Comparison of ENCODE assay signal across 16 cellular contexts in the genomic region with DNA sequence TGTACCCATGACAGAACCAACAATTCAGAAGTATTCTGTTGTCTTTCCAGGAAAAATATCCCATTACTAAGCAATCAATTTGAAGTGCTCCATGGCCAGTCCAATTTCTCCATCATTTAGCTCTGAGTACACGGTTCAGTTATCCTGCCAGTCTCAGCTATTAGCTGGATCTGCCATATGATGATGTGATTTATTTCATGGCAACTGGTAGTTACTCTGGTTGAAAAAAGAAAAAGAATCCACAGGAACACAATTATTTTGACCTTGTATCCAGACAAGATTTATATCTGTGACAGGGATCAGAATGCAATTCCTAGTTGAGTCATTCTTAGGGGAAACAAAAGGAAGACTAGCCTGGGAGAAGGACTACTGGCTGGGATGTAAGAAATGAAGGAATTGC.
DNase-seq lines count a peak whose midpoint lies in the region; ATAC-seq, FAIRE-seq and TF ChIP-seq lines count a peak whose summit lies in the region.
"Had no signal": no experiment of that assay in that cellular context is flagged by ENCODE, and none has a peak within 500 bp of the region (broad histone marks: within the 10 kb centered on the region; RNA-seq: fewer than 3 reads in every experiment).

No MANE protein-coding gene starts in this region.

- H2AFZ ChIP-seq in DND-41 (ENCODE audit: low read depth, low read length) (no peak overlapping the region), fibroblast of lung (ENCODE audit: low read length) (no peak overlapping the region)

- H3K4me3 ChIP-seq in DND-41 (ENCODE audit: low read depth in 1 of 2, low read length in 2 of 2) (no peak overlapping the region), fibroblast of lung (replicated peaks in 1 of 4; ENCODE audit: control extremely low read depth in 1 of 4, insufficient read depth in 1 of 4, low read depth in 3 of 4, low read length in 4 of 4) (no peak overlapping the region), skeletal muscle cell (ENCODE audit: low read depth, low read length) (no peak overlapping the region)
- H3K4me3 ChIP-seq: ascending aorta, esophagus squamous epithelium, stomach had no signal

- no peaks in the 10 kb centered on the region for H4K20me1 ChIP-seq in DND-41 (ENCODE audit: insufficient read depth, low read length)
- no peaks in the 10 kb centered on the region for H4K20me1 ChIP-seq in fibroblast of lung (ENCODE audit: control insufficient read depth, extremely low read depth, insufficient read depth, low read length)

- FAIRE-seq in GM12892 (lab: Jason Lieb, UNC) = no peak

- TF ChIP-seq CTCF in DND-41 (IDR thresholded peaks at IDR 0.05; ENCODE audit: borderline replicate concordance, extremely low read depth, low read length, poor library complexity, severe bottlenecking) (no peak), fibroblast of lung (conservative IDR thresholded peaks at IDR 0.05 in 1 of 2, IDR thresholded peaks at IDR 0.05 in 1 of 2; ENCODE audit: low read depth in 1 of 2, low read length in 2 of 2) (no peak)

- H3K4me2 ChIP-seq in DND-41 (ENCODE audit: insufficient read depth, low read length) (peak overlapping the region; percentile 35), fibroblast of lung (ENCODE audit: extremely low read depth, insufficient read depth, low read length) (no peak overlapping the region)

- H3K4me1 ChIP-seq in DND-41 (ENCODE audit: insufficient read depth, low read length) (peaks cover 18% of the 10 kb centered on the region), fibroblast of lung (ENCODE audit: control insufficient read depth, extremely low read depth, insufficient read depth, low read length) (peaks cover 3% of the 10 kb centered on the region)
- H3K4me1 ChIP-seq: esophagus squamous epithelium, stomach had no signal

- DNase-seq in DND-41 (no peak), NCI-H2227 (lab: John Stamatoyannopoulos, UW; ENCODE audit: unreplicated experiment) (peak; percentile 87), fibroblast of lung (ENCODE audit: low read depth in 2 of 2) (peak; percentile 54 to 86), skeletal muscle cell (ENCODE audit: low read depth) (peak; percentile 75), NCI-H82 treated with DMSO at 0.1 percent for 48 hours (lab: John Stamatoyannopoulos, UW; ENCODE audit: unreplicated experiment) (no peak), GM12892 (ENCODE audit: insufficient read length) (no peak)
- DNase-seq: activated effector memory CD4-positive, alpha-beta T cell treated with Interleukin-2 at 50 U/mL for 16 hours; esophagus squamous epithelium; H7; NCI-H1048; NCI-H226; SIG-M5; stomach had no signal

- TF ChIP-seq POLR2A in GM12892 (IDR thresholded peaks at IDR 0.05; ENCODE audit: low read depth, low read length) = no peak

- no peaks in the 10 kb centered on the region for H3K36me3 ChIP-seq in DND-41 (ENCODE audit: insufficient read depth, low read length)
- no peaks in the 10 kb centered on the region for H3K36me3 ChIP-seq in fibroblast of lung (ENCODE audit: control insufficient read depth, insufficient read depth, low read length)
- H3K36me3 ChIP-seq: ascending aorta, esophagus squamous epithelium, stomach had no signal

- H3K9ac ChIP-seq in DND-41 (ENCODE audit: low read depth, low read length) = no peak overlapping the region
- no peak overlapping the region for H3K9ac ChIP-seq in fibroblast of lung (ENCODE audit: insufficient read depth, low read length)

- ATAC-seq in DND-41 (ENCODE audit: insufficient read depth, low read depth) (no peak), GM18498 (IDR thresholded peaks at IDR 0.05; ENCODE audit: unreplicated experiment) (no peak)
- ATAC-seq: activated CD4-positive, CD25-positive, alpha-beta regulatory T cell treated with anti-CD3 and anti-CD28 coated beads, Interleukin-2, amount 50 U/mL, for 24 hours had no signal

- H3K27me3 ChIP-seq in DND-41 (ENCODE audit: insufficient read depth, low read length, poor library complexity) = no peaks in the 10 kb centered on the region
- no peaks in the 10 kb centered on the region for H3K27me3 ChIP-seq in fibroblast of lung (ENCODE audit: control insufficient read depth, insufficient read depth, low read length)
- H3K27me3 ChIP-seq: ascending aorta, esophagus squamous epithelium, stomach had no signal

- H3K79me2 ChIP-seq in DND-41 (ENCODE audit: insufficient read depth, low read length) = no peaks in the 10 kb centered on the region
- H3K79me2 ChIP-seq in fibroblast of lung (ENCODE audit: control insufficient read depth, insufficient read depth, low read length) = no peaks in the 10 kb centered on the region

- H3K27ac ChIP-seq in DND-41 (ENCODE audit: low read length) (peak overlapping the region; percentile 55), fibroblast of lung (ENCODE audit: insufficient read depth, low read length) (peak overlapping the region; percentile 74)
- H3K27ac ChIP-seq: esophagus squamous epithelium, stomach had no signal

- peaks cover 11% of the 10 kb centered on the region for H3K9me3 ChIP-seq in DND-41 (ENCODE audit: insufficient read depth, low read length, severe bottlenecking)
- no peaks in the 10 kb centered on the region for H3K9me3 ChIP-seq in fibroblast of lung (ENCODE audit: control insufficient read depth, insufficient read depth, low read depth, low read length)
- H3K9me3 ChIP-seq: ascending aorta, esophagus squamous epithelium had no signal

Comparison
In these comparisons a context has a peak if more than half of its experiments do, and no peak if none do; other contexts are left out.
1. DNase-seq: peak in NCI-H2227 (single experiment), fibroblast of lung (2 of 2) and skeletal muscle cell (single experiment); none in DND-41 (single experiment), NCI-H82 treated with DMSO at 0.1 percent for 48 hours (single experiment) and GM12892 (single experiment).